Comparison of ENCODE assay signal across 8 cellular contexts in the genomic region with DNA sequence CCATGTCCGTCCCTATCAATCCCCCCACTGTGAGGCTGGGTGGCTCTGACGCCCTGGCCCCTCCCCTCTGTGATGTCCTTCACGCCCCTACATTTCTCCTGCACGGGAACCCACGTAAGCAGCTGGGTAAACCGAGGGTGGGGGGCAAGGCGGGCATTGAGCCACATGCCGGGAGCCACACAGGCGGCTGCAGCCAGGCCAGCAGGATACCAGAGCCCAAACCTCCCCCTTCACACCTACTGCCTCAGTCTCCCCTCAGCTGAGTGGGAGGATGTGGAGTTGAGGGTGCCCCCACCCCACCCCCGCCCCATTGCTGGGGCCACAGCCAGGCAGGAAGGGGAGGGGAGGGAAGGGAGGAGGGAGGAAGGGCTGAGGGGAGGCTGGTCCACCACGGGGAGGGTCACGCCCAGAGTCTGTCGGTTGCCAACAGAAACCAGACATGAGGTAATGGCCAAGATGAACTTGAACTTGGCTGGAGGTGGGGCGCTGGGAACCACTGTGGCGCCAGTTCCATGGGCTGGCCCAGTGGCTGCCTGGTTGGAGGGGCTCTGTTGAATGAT.
DNase-seq lines count a peak whose midpoint lies in the region; ATAC-seq and TF ChIP-seq lines count a peak whose summit lies in the region.

No MANE protein-coding gene starts in this region.

- H3K36me3 ChIP-seq in ACC112 (ENCODE audit: insufficient read depth, low read length) (peaks cover 8% of the 10 kb centered on the region; the same call in 1 of the 2 replicates), mucosa of rectum (ENCODE audit: control insufficient read depth in 2 of 2, insufficient read depth in 2 of 2, low read length in 2 of 2) (peaks cover 11 to 16% of the 10 kb centered on the region in 2 donors)

- in situ Hi-C loops in GM13977 (cut with MboI; ENCODE audit: low pct_unique_long_range_greater_than_20kb, low sequenced_read_pairs, unreplicated experiment) = no loop called here

- H3K27ac ChIP-seq in ACC112 (ENCODE audit: low read depth, low read length) (peak overlapping the region; percentile 57), mucosa of rectum (ENCODE audit: low read depth in 2 of 2, low read length in 2 of 2) (peak overlapping the region; percentile 36 to 67)

- no peaks in the 10 kb centered on the region for H3K27me3 ChIP-seq in ACC112 (ENCODE audit: insufficient read depth, low read length)
- no peaks in the 10 kb centered on the region for H3K27me3 ChIP-seq in mucosa of rectum (ENCODE audit: control insufficient read depth in 2 of 2, insufficient read depth in 2 of 2, low read length in 2 of 2)

- DNase-seq in NCI-H69 (lab: John Stamatoyannopoulos, UW) (peak; percentile 61), fibroblast of gingiva (ENCODE audit: low read depth) (peak; percentile 86), GM13977 (ENCODE audit: low spot score) (no peak), LoVo (ENCODE audit: low spot score) (no peak), NCI-H187 (lab: John Stamatoyannopoulos, UW) (no peak)

- no peaks in the 10 kb centered on the region for H3K79me2 ChIP-seq in ACC112 (ENCODE audit: control insufficient read depth, insufficient read depth, low read length, unreplicated experiment)

- no peak overlapping the region for H3K9ac ChIP-seq in mucosa of rectum (ENCODE audit: low read depth in 1 of 2, low read length in 2 of 2)

- ATAC-seq in GM21619 (IDR thresholded peaks at IDR 0.05; ENCODE audit: unreplicated experiment) = no peak

- H3K4me1 ChIP-seq in ACC112 (ENCODE audit: control insufficient read depth, insufficient read depth, low read length, unreplicated experiment) (peaks cover 21% of the 10 kb centered on the region), mucosa of rectum (ENCODE audit: control insufficient read depth in 2 of 2, insufficient read depth in 2 of 2, low read length in 2 of 2) (peaks cover 5 to 7% of the 10 kb centered on the region in 2 donors)

- H3K9me3 ChIP-seq in mucosa of rectum (ENCODE audit: control insufficient read depth in 2 of 2, low read length in 2 of 2) = no peaks in the 10 kb centered on the region

- no peak overlapping the region for H2AFZ ChIP-seq in ACC112 (ENCODE audit: low read length, unreplicated experiment)

- TF ChIP-seq CTCF in GM13977 (IDR thresholded peaks at IDR 0.05; ENCODE audit: extremely low read depth, insufficient read depth, missing control alignments) = no peak

- no peak overlapping the region for H3K4me3 ChIP-seq in ACC112 (ENCODE audit: low read depth, low read length)
- H3K4me3 ChIP-seq in mucosa of rectum (ENCODE audit: low read length in 2 of 2) = peak overlapping the region in 1 of 2 donors; percentile 4

Comparison
In these comparisons a context has a peak if more than half of its experiments do, and no peak if none do; other contexts are left out.
1. DNase-seq: peak in NCI-H69 (single experiment) and fibroblast of gingiva (single experiment); none in GM13977 (single experiment), LoVo (single experiment) and NCI-H187 (0 of 2).